In the genomic region with DNA sequence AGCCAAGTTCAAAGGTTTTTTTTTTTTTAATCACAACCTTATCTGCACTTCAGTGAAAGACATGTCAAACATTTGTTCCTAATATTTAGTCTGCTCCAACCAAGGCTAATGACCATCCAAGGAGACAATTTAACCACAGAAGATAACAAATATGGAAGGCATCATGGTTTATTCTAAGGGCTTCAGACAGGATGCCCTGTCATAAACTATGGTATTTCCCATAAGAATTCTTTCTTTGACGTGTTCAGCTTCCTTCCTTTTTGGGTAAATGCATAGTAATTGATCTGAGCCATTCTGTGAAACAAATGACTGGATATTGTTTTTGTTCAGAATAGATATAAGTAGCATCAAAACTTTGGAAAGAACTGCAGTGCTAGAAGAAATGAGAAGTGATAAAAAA, we compare ENCODE assay signal across 32 cellular contexts.
"Had no signal": no experiment of that assay in that cellular context is flagged by ENCODE, and none has a peak within 500 bp of the region (broad histone marks: within the 10 kb centered on the region; RNA-seq: fewer than 3 reads in every experiment).

No MANE protein-coding gene starts in this region.

- H3K4me3 ChIP-seq: adrenal gland, body of pancreas, breast epithelium had no signal

- H3K36me3 ChIP-seq: adrenal gland, brain microvascular endothelial cell, breast epithelium had no signal

- H3K4me1 ChIP-seq: body of pancreas, breast epithelium had no signal

- DNase-seq: activated B cell treated with CpG ODN at 0.5 μM for 24 hours; activated CD4-positive, alpha-beta memory T cell treated with anti-CD3 and anti-CD28 coated beads for 36 hours; activated CD4-positive, alpha-beta T cell treated with anti-CD3 and anti-CD28 coated beads for 4 hours; activated CD4-positive, alpha-beta T cell treated with anti-CD3 and anti-CD28 coated beads, Interleukin-2, amount 10 ng/mL, durations not matched to agents 24 days and 14 days; activated CD4-positive, alpha-beta T cell treated with anti-CD3 and anti-CD28 coated beads, Interleukin-2, amount 50 U/mL, for 1 hour; activated CD4-positive, alpha-beta T cell treated with anti-CD3 and anti-CD28 coated beads, Interleukin-2, amount 50 U/mL, for 4 hours; activated CD4-positive, CD25-positive, alpha-beta regulatory T cell treated with anti-CD3 and anti-CD28 coated beads, Interleukin-2, amount 50 U/mL, for 72 hours; activated CD8-positive, alpha-beta memory T cell treated with anti-CD3 and anti-CD28 coated beads, Interleukin-2, amount 50 U/mL, for 4 hours; activated CD8-positive, alpha-beta T cell treated with anti-CD3 and anti-CD28 coated beads for 36 hours; activated effector memory CD4-positive, alpha-beta T cell treated with anti-CD3 and anti-CD28 coated beads, Interleukin-2, amount 50 U/mL, for 16 hours; activated gamma-delta T cell treated with Interleukin-2 at 50 U/mL for 16 hours; activated naive CD4-positive, alpha-beta T cell; activated naive CD4-positive, alpha-beta T cell treated with anti-CD3 and anti-CD28 coated beads for 36 hours; activated naive CD4-positive, alpha-beta T cell treated with anti-CD3 and anti-CD28 coated beads, Interleukin-2, amount 50 U/mL, for 16 hours; activated naive CD8-positive, alpha-beta T cell treated with anti-CD3 and anti-CD28 coated beads for 36 hours; activated T-cell treated with anti-CD3 and anti-CD28 coated beads for 4 hours; activated T-cell treated with anti-CD3 and anti-CD28 coated beads, Interleukin-2, amount 50 U/mL, for 1 hour; activated T-cell treated with anti-CD3 and anti-CD28 coated beads, Interleukin-2, amount 50 U/mL, for 4 hours; activated T-cell treated with anti-CD3 and anti-CD28 coated beads, Interleukin-2, amount 50 U/mL, for 72 hours; adrenal gland; amniotic stem cell; aorta; body of pancreas; brain microvascular endothelial cell; central memory CD4-positive, alpha-beta T cell; T-helper 1 cell; T-helper 2 cell; T-helper 9 cell had no signal

- H3K27me3 ChIP-seq: adrenal gland, body of pancreas, brain microvascular endothelial cell, breast epithelium had no signal

- H3K27ac ChIP-seq: adrenal gland, body of pancreas, brain microvascular endothelial cell, breast epithelium, VCaP had no signal

- ATAC-seq: activated CD8-positive, alpha-beta T cell treated with anti-CD3 and anti-CD28 coated beads for 36 hours; activated naive CD4-positive, alpha-beta T cell treated with anti-CD3 and anti-CD28 coated beads, Interleukin-2, amount 50 U/mL, for 72 hours; activated T-cell treated with anti-CD3 and anti-CD28 coated beads, Interleukin-2, amount 50 U/mL, for 4 hours; activated T-cell treated with anti-CD3 and anti-CD28 coated beads, Interleukin-2, amount 50 U/mL, for 72 hours; activated T-helper 17 cell treated with anti-CD3 and anti-CD28 coated beads, Interleukin-2, amount 50 U/mL, for 72 hours; body of pancreas had no signal

- H3K9me3 ChIP-seq: adrenal gland, body of pancreas, breast epithelium had no signal
